40 cellular contexts compared by ENCODE assay signal in the genomic region with DNA sequence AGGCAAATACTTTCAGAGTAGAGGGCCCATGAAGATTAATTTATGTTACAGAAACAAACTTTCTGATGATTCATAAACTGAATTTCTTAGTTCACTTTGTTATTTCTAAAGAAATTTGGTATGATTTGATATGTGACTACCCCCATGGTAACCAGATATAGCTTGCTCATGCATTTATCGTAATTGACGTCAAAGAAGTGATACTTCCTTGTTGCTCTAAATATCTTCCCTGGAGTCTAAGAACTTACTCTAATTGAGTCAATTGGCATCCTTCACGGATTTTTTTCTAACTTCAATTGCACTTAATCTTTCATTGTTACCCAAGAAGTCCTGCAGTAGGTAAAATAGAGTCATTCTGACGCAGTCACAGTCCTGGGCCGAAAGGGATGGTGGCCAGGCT.
"Had no signal": no experiment of that assay in that cellular context is flagged by ENCODE, and none has a peak within 500 bp of the region (broad histone marks: within the 10 kb centered on the region; RNA-seq: fewer than 3 reads in every experiment).

No MANE protein-coding gene starts in this region.

- H3K27me3 Mint-ChIP-seq: activated CD4-positive, alpha-beta memory T cell treated with anti-CD3 and anti-CD28 coated beads, Interleukin-2, amount 10 ng/mL, durations not matched to agents 7 days and 5 days; activated CD4-positive, alpha-beta T cell treated with anti-CD3 and anti-CD28 coated beads for 36 hours; activated CD4-positive, alpha-beta T cell treated with anti-CD3 and anti-CD28 coated beads, Interleukin-2, amount 10 ng/mL, durations not matched to agents 7 days and 5 days; activated CD8-positive, alpha-beta memory T cell treated with anti-CD3 and anti-CD28 coated beads, Interleukin-2, amount 10 ng/mL, durations not matched to agents 7 days and 5 days; activated naive CD4-positive, alpha-beta T cell treated with anti-CD3 and anti-CD28 coated beads, Interleukin-2, amount 10 ng/mL, durations not matched to agents 7 days and 5 days; activated naive CD8-positive, alpha-beta T cell treated with anti-CD3 and anti-CD28 coated beads, Interleukin-2, amount 10 ng/mL, durations not matched to agents 7 days and 5 days; activated naive CD8-positive, alpha-beta T cell treated with anti-CD3 and anti-CD28 coated beads, Interleukin-2, amount 50 U/mL, for 24 hours; activated T-cell treated with anti-CD3 and anti-CD28 coated beads, Interleukin-2, amount 50 U/mL, for 24 hours; central memory CD8-positive, alpha-beta T cell had no signal

- H3K27me3 ChIP-seq: ascending aorta, cardiac muscle cell had no signal

- DNase-seq: activated CD4-positive, alpha-beta memory T cell treated with anti-CD3 and anti-CD28 coated beads, Interleukin-2, amount 10 ng/mL, durations not matched to agents 7 days and 5 days; activated CD4-positive, alpha-beta T cell treated with anti-CD3 and anti-CD28 coated beads for 1 hour; activated CD4-positive, alpha-beta T cell treated with anti-CD3 and anti-CD28 coated beads for 36 hours; activated CD4-positive, alpha-beta T cell treated with anti-CD3 and anti-CD28 coated beads for 48 hours; activated CD4-positive, alpha-beta T cell treated with anti-CD3 and anti-CD28 coated beads, Interleukin-2, amount 10 ng/mL, durations not matched to agents 7 days and 5 days; activated CD4-positive, alpha-beta T cell treated with anti-CD3 and anti-CD28 coated beads, Interleukin-2, amount 50 U/mL, for 48 hours; activated CD4-positive, CD25-positive, alpha-beta regulatory T cell; activated CD8-positive, alpha-beta memory T cell treated with anti-CD3 and anti-CD28 coated beads for 24 hours; activated CD8-positive, alpha-beta memory T cell treated with anti-CD3 and anti-CD28 coated beads, Interleukin-2, amount 10 ng/mL, durations not matched to agents 7 days and 5 days; activated CD8-positive, alpha-beta memory T cell treated with anti-CD3 and anti-CD28 coated beads, Interleukin-2, amount 50 U/mL, for 48 hours; activated CD8-positive, alpha-beta T cell treated with anti-CD3 and anti-CD28 coated beads, Interleukin-2, amount 10 ng/mL, durations not matched to agents 7 days and 5 days; activated effector memory CD4-positive, alpha-beta T cell treated with Interleukin-2 at 50 U/mL for 16 hours; activated gamma-delta T cell; activated naive CD4-positive, alpha-beta T cell treated with anti-CD3 and anti-CD28 coated beads, Interleukin-2, amount 10 ng/mL, durations not matched to agents 7 days and 5 days; activated naive CD4-positive, alpha-beta T cell treated with Interleukin-2 at 50 U/mL for 16 hours; activated naive CD8-positive, alpha-beta T cell treated with anti-CD3 and anti-CD28 coated beads, Interleukin-2, amount 10 ng/mL, durations not matched to agents 7 days and 5 days; activated naive CD8-positive, alpha-beta T cell treated with anti-CD3 and anti-CD28 coated beads, Interleukin-2, amount 50 U/mL, for 24 hours; activated T-cell treated with anti-CD3 and anti-CD28 coated beads, Interleukin-2, amount 50 U/mL, for 24 hours; activated T-cell treated with anti-CD3 and anti-CD28 coated beads, Interleukin-2, amount 50 U/mL, for 48 hours; amygdala; anterior cingulate cortex; caudate nucleus; cerebellar nuclear complex; T-helper 1 cell; T-helper 2 cell; T-helper 9 cell; WERI-Rb-1 had no signal

- H3K4me3 ChIP-seq: ascending aorta, cardiac muscle cell had no signal

- ATAC-seq: activated CD4-positive, alpha-beta T cell treated with anti-CD3 and anti-CD28 coated beads for 36 hours; activated CD4-positive, CD25-positive, alpha-beta regulatory T cell treated with anti-CD3 and anti-CD28 coated beads, Interleukin-2, amount 50 U/mL, for 24 hours; activated CD8-positive, alpha-beta memory T cell treated with anti-CD3 and anti-CD28 coated beads, Interleukin-2, amount 10 ng/mL, durations not matched to agents 7 days and 5 days; activated CD8-positive, alpha-beta T cell treated with anti-CD3 and anti-CD28 coated beads, Interleukin-2, amount 10 ng/mL, durations not matched to agents 7 days and 5 days; activated naive CD8-positive, alpha-beta T cell treated with anti-CD3 and anti-CD28 coated beads, Interleukin-2, amount 50 U/mL, for 24 hours; WTC11 had no signal

- H3K9me3 Mint-ChIP-seq: activated CD4-positive, alpha-beta memory T cell treated with anti-CD3 and anti-CD28 coated beads, Interleukin-2, amount 10 ng/mL, durations not matched to agents 7 days and 5 days; activated naive CD4-positive, alpha-beta T cell treated with anti-CD3 and anti-CD28 coated beads, Interleukin-2, amount 10 ng/mL, durations not matched to agents 7 days and 5 days; activated naive CD8-positive, alpha-beta T cell treated with anti-CD3 and anti-CD28 coated beads, Interleukin-2, amount 10 ng/mL, durations not matched to agents 7 days and 5 days; activated T-cell treated with anti-CD3 and anti-CD28 coated beads, Interleukin-2, amount 50 U/mL, for 24 hours; activated T-helper 2 cell treated with anti-CD3 and anti-CD28 coated beads, Interferon-gamma antibody, Interleukin-2, Interleukin-4, amounts not matched to agents 10 μg/mL and 5 μg/mL and 100 μg/mL, durations not matched to agents 14 hours and 24 hours and 36 hours; brain; T-helper 1 cell treated with Interleukin-12 subunit alpha and Interleukin-12 subunit beta and Interleukin-4 antibody, amounts not matched to agents 30 μg/mL and 1 μg/mL, for 36 hours; T-helper 2 cell treated with Interferon-gamma antibody and Interleukin-4, amounts not matched to agents 5 μg/mL and 100 μg/mL, for 36 hours; WTC11 had no signal

- H3K4me3 Mint-ChIP-seq: activated CD4-positive, alpha-beta memory T cell treated with anti-CD3 and anti-CD28 coated beads, Interleukin-2, amount 10 ng/mL, durations not matched to agents 7 days and 5 days; activated CD4-positive, alpha-beta T cell treated with anti-CD3 and anti-CD28 coated beads for 36 hours; activated CD4-positive, alpha-beta T cell treated with anti-CD3 and anti-CD28 coated beads, Interleukin-2, amount 10 ng/mL, durations not matched to agents 7 days and 5 days; activated CD8-positive, alpha-beta memory T cell treated with anti-CD3 and anti-CD28 coated beads, Interleukin-2, amount 10 ng/mL, durations not matched to agents 7 days and 5 days; activated CD8-positive, alpha-beta T cell treated with anti-CD3 and anti-CD28 coated beads, Interleukin-2, amount 10 ng/mL, durations not matched to agents 7 days and 5 days; activated naive CD4-positive, alpha-beta T cell treated with anti-CD3 and anti-CD28 coated beads, Interleukin-2, amount 10 ng/mL, durations not matched to agents 7 days and 5 days; activated naive CD4-positive, alpha-beta T cell treated with anti-CD3 and anti-CD28 coated beads, Interleukin-2, amount 50 U/mL, for 24 hours; activated naive CD8-positive, alpha-beta T cell; activated naive CD8-positive, alpha-beta T cell treated with anti-CD3 and anti-CD28 coated beads, Interleukin-2, amount 10 ng/mL, durations not matched to agents 7 days and 5 days; activated naive CD8-positive, alpha-beta T cell treated with anti-CD3 and anti-CD28 coated beads, Interleukin-2, amount 50 U/mL, for 24 hours; activated T-cell treated with anti-CD3 and anti-CD28 coated beads, Interleukin-2, amount 50 U/mL, for 24 hours; brain; central memory CD8-positive, alpha-beta T cell; T-helper 1 cell treated with Interleukin-12 subunit alpha and Interleukin-12 subunit beta and Interleukin-4 antibody, amounts not matched to agents 30 μg/mL and 1 μg/mL, for 36 hours; T-helper 2 cell treated with Interferon-gamma antibody and Interleukin-4, amounts not matched to agents 5 μg/mL and 100 μg/mL, for 36 hours; WTC11 had no signal

- H3K9me3 ChIP-seq: ascending aorta had no signal

- H3K27ac Mint-ChIP-seq: activated CD4-positive, alpha-beta memory T cell treated with anti-CD3 and anti-CD28 coated beads, Interleukin-2, amount 10 ng/mL, durations not matched to agents 7 days and 5 days; activated CD4-positive, alpha-beta T cell treated with anti-CD3 and anti-CD28 coated beads for 36 hours; activated CD4-positive, alpha-beta T cell treated with anti-CD3 and anti-CD28 coated beads, Interleukin-2, amount 10 ng/mL, durations not matched to agents 7 days and 5 days; activated CD8-positive, alpha-beta memory T cell treated with anti-CD3 and anti-CD28 coated beads, Interleukin-2, amount 10 ng/mL, durations not matched to agents 7 days and 5 days; activated CD8-positive, alpha-beta T cell treated with anti-CD3 and anti-CD28 coated beads, Interleukin-2, amount 10 ng/mL, durations not matched to agents 7 days and 5 days; activated naive CD4-positive, alpha-beta T cell treated with anti-CD3 and anti-CD28 coated beads, Interleukin-2, amount 10 ng/mL, durations not matched to agents 7 days and 5 days; activated naive CD4-positive, alpha-beta T cell treated with anti-CD3 and anti-CD28 coated beads, Interleukin-2, amount 50 U/mL, for 24 hours; activated naive CD8-positive, alpha-beta T cell; activated naive CD8-positive, alpha-beta T cell treated with anti-CD3 and anti-CD28 coated beads, Interleukin-2, amount 10 ng/mL, durations not matched to agents 7 days and 5 days; activated naive CD8-positive, alpha-beta T cell treated with anti-CD3 and anti-CD28 coated beads, Interleukin-2, amount 50 U/mL, for 24 hours; activated T-cell treated with anti-CD3 and anti-CD28 coated beads, Interleukin-2, amount 50 U/mL, for 24 hours; activated T-helper 2 cell treated with anti-CD3 and anti-CD28 coated beads, Interferon-gamma antibody, Interleukin-2, Interleukin-4, amounts not matched to agents 10 μg/mL and 5 μg/mL and 100 μg/mL, durations not matched to agents 14 hours and 24 hours and 36 hours; brain; T-helper 1 cell treated with Interleukin-12 subunit alpha and Interleukin-12 subunit beta and Interleukin-4 antibody, amounts not matched to agents 30 μg/mL and 1 μg/mL, for 36 hours; T-helper 2 cell treated with Interferon-gamma antibody and Interleukin-4, amounts not matched to agents 5 μg/mL and 100 μg/mL, for 36 hours; WTC11 had no signal

- FAIRE-seq: bronchial epithelial cell, TTC549 had no signal

- H3K36me3 Mint-ChIP-seq: activated CD8-positive, alpha-beta memory T cell treated with anti-CD3 and anti-CD28 coated beads, Interleukin-2, amount 10 ng/mL, durations not matched to agents 7 days and 5 days; activated naive CD4-positive, alpha-beta T cell treated with anti-CD3 and anti-CD28 coated beads, Interleukin-2, amount 10 ng/mL, durations not matched to agents 7 days and 5 days; activated naive CD4-positive, alpha-beta T cell treated with anti-CD3 and anti-CD28 coated beads, Interleukin-2, amount 50 U/mL, for 24 hours; activated naive CD8-positive, alpha-beta T cell; activated naive CD8-positive, alpha-beta T cell treated with anti-CD3 and anti-CD28 coated beads, Interleukin-2, amount 10 ng/mL, durations not matched to agents 7 days and 5 days; brain; WTC11 had no signal

- H3K4me1 ChIP-seq: ascending aorta had no signal

- H3K27ac ChIP-seq: ascending aorta, cardiac muscle cell, WERI-Rb-1 had no signal

- H3K36me3 ChIP-seq: ascending aorta, cardiac muscle cell, WERI-Rb-1 had no signal

- H3K4me1 Mint-ChIP-seq: activated CD4-positive, alpha-beta memory T cell treated with anti-CD3 and anti-CD28 coated beads, Interleukin-2, amount 10 ng/mL, durations not matched to agents 7 days and 5 days; activated CD4-positive, alpha-beta T cell treated with anti-CD3 and anti-CD28 coated beads for 36 hours; activated CD4-positive, alpha-beta T cell treated with anti-CD3 and anti-CD28 coated beads, Interleukin-2, amount 10 ng/mL, durations not matched to agents 7 days and 5 days; activated CD8-positive, alpha-beta memory T cell treated with anti-CD3 and anti-CD28 coated beads, Interleukin-2, amount 10 ng/mL, durations not matched to agents 7 days and 5 days; activated naive CD4-positive, alpha-beta T cell treated with anti-CD3 and anti-CD28 coated beads, Interleukin-2, amount 10 ng/mL, durations not matched to agents 7 days and 5 days; activated naive CD4-positive, alpha-beta T cell treated with anti-CD3 and anti-CD28 coated beads, Interleukin-2, amount 50 U/mL, for 24 hours; activated naive CD8-positive, alpha-beta T cell treated with anti-CD3 and anti-CD28 coated beads, Interleukin-2, amount 10 ng/mL, durations not matched to agents 7 days and 5 days; activated naive CD8-positive, alpha-beta T cell treated with anti-CD3 and anti-CD28 coated beads, Interleukin-2, amount 50 U/mL, for 24 hours; brain; central memory CD8-positive, alpha-beta T cell; WTC11 had no signal
